23 cellular contexts compared by ENCODE assay signal in genomic region chr2:241864897-241865213, GRCh38. TPM values are rescaled to one million over a fixed set of nuclear protein-coding genes. Genes with fewer than 3 reads are reported as not detected.
DNase-seq lines count a peak whose midpoint lies in the region; ATAC-seq and TF ChIP-seq lines count a peak whose summit lies in the region.
"Had no signal": no experiment of that assay in that cellular context is flagged by ENCODE, and none has a peak within 500 bp of the region (broad histone marks: within the 10 kb centered on the region; RNA-seq: fewer than 3 reads in every experiment).

No MANE protein-coding gene starts in this region.

- H3K36me3 Mint-ChIP-seq in CD8-positive, alpha-beta T cell = no peaks in the 10 kb centered on the region
- H3K36me3 Mint-ChIP-seq in activated T-helper 17 cell treated with anti-CD3 and anti-CD28 coated beads, Interleukin-2, amount 50 U/mL, for 72 hours (ENCODE audit: low read depth) = peaks cover 15% of the 10 kb centered on the region
- peaks cover 6% of the 10 kb centered on the region for H3K36me3 Mint-ChIP-seq in memory B cell
- H3K36me3 Mint-ChIP-seq in stimulated activated naive B cell treated with anti-CD40 and anti-IgM and Interleukin-4, amounts not matched to agents 10 μg/mL and 1 μg/mL and 100 μg/mL, for 72 hours = peaks cover 6 to 10% of the 10 kb centered on the region in 2 donors

- peaks cover 89 to 100% (median 99%) of the 10 kb centered on the region in 10 experiments for H3K4me1 ChIP-seq in BLaER1 treated with 17β-estradiol and CSF1 and Interleukin-3, amounts not matched to agents 10 nM and 100 nM
- peaks cover 77% of the 10 kb centered on the region for H3K4me1 ChIP-seq in CD8-positive, alpha-beta T cell (ENCODE audit: insufficient read depth, low read length)
- H3K4me1 ChIP-seq: Caco-2, parathyroid adenoma had no signal

- peaks cover 0 to 10% (median 0%) of the 10 kb centered on the region in 11 experiments; a peak in 2 of 22 replicates for H4K20me1 ChIP-seq in BLaER1 treated with 17β-estradiol and CSF1 and Interleukin-3, amounts not matched to agents 10 nM and 100 nM

- H3K9ac ChIP-seq in BLaER1 treated with 17β-estradiol and CSF1 and Interleukin-3, amounts not matched to agents 10 nM and 100 nM = no peak overlapping the region
- H3K9ac ChIP-seq: parathyroid adenoma had no signal

- H3K4me1 Mint-ChIP-seq in CD8-positive, alpha-beta T cell (ENCODE audit: low read depth) = peaks cover 72% of the 10 kb centered on the region
- peaks cover 54% of the 10 kb centered on the region for H3K4me1 Mint-ChIP-seq in activated T-helper 17 cell treated with anti-CD3 and anti-CD28 coated beads, Interleukin-2, amount 50 U/mL, for 72 hours
- peaks cover 37% of the 10 kb centered on the region for H3K4me1 Mint-ChIP-seq in memory B cell
- H3K4me1 Mint-ChIP-seq in stimulated activated naive B cell treated with anti-CD40 and anti-IgM and Interleukin-4, amounts not matched to agents 10 μg/mL and 1 μg/mL and 100 μg/mL, for 72 hours = peaks cover 41 to 61% of the 10 kb centered on the region in 2 donors

- no peaks in the 10 kb centered on the region for H3K9me3 ChIP-seq in BLaER1 treated with 17β-estradiol and CSF1 and Interleukin-3, amounts not matched to agents 10 nM and 100 nM (replicated peaks in 1 of 11)
- H3K9me3 ChIP-seq in CD8-positive, alpha-beta T cell (ENCODE audit: low read length) = no peaks in the 10 kb centered on the region
- H3K9me3 ChIP-seq: Caco-2, Peyer's patch, sigmoid colon, tibial artery had no signal

- H3K27ac Mint-ChIP-seq in CD8-positive, alpha-beta T cell = peak overlapping the region; percentile 84
- H3K27ac Mint-ChIP-seq in activated T-helper 17 cell treated with anti-CD3 and anti-CD28 coated beads, Interleukin-2, amount 50 U/mL, for 72 hours = peak overlapping the region; percentile 3
- peak overlapping the region; percentile 79 for H3K27ac Mint-ChIP-seq in memory B cell
- H3K27ac Mint-ChIP-seq in stimulated activated naive B cell treated with anti-CD40 and anti-IgM and Interleukin-4, amounts not matched to agents 10 μg/mL and 1 μg/mL and 100 μg/mL, for 72 hours = no peak overlapping the region
- H3K27ac Mint-ChIP-seq: activated B cell treated with CpG ODN at 0.5 μM for 24 hours had no signal

- H3K4me3 ChIP-seq in BLaER1 treated with 17β-estradiol and CSF1 and Interleukin-3, amounts not matched to agents 10 nM and 100 nM = no peak overlapping the region
- no peak overlapping the region for H3K4me3 ChIP-seq in CD8-positive, alpha-beta T cell (ENCODE audit: low read depth, low read length)
- H3K4me3 ChIP-seq: Peyer's patch, sigmoid colon, tibial artery had no signal

- POLR2A ChIA-PET in CD8-positive, alpha-beta T cell (lab: Charles Lee) = interaction anchor here (0.7 kb wide), 1 partner anchor 14 kb away, joined by 3 read pairs; no protein-coding TSS in a partner anchor

- DNase-seq in CD8-positive, alpha-beta T cell = peak in 1 of 7 experiments; percentile 9
- no peak for DNase-seq in memory B cell (ENCODE audit: low spot score in 2 of 2)
- DNase-seq in stimulated activated naive B cell treated with anti-CD40 and anti-IgM and Interleukin-4, amounts not matched to agents 10 μg/mL and 1 μg/mL and 100 μg/mL, for 72 hours = no peak
- DNase-seq: activated B cell treated with CpG ODN at 0.5 μM for 24 hours; activated gamma-delta T cell; aorta; Caco-2; cerebellar nuclear complex; effector CD4-positive, alpha-beta T cell; EL; mammary epithelial cell; NCI-H1105 treated with DMSO at 0.1 percent for 48 hours; NCI-H2081 treated with DMSO at 0.1 percent for 48 hours; Peyer's patch; sigmoid colon; T-helper 9 cell; tibial artery had no signal

- peaks cover 28% of the 10 kb centered on the region for H3K27me3 Mint-ChIP-seq in CD8-positive, alpha-beta T cell (ENCODE audit: low read depth)
- peaks cover 16% of the 10 kb centered on the region for H3K27me3 Mint-ChIP-seq in activated T-helper 17 cell treated with anti-CD3 and anti-CD28 coated beads, Interleukin-2, amount 50 U/mL, for 72 hours
- H3K27me3 Mint-ChIP-seq in memory B cell = peaks cover 32% of the 10 kb centered on the region
- H3K27me3 Mint-ChIP-seq in stimulated activated naive B cell treated with anti-CD40 and anti-IgM and Interleukin-4, amounts not matched to agents 10 μg/mL and 1 μg/mL and 100 μg/mL, for 72 hours = peaks cover 48 to 72% of the 10 kb centered on the region in 2 donors

- H3K4me3 Mint-ChIP-seq in CD8-positive, alpha-beta T cell = no peak overlapping the region
- no peak overlapping the region for H3K4me3 Mint-ChIP-seq in activated T-helper 17 cell treated with anti-CD3 and anti-CD28 coated beads, Interleukin-2, amount 50 U/mL, for 72 hours
- H3K4me3 Mint-ChIP-seq in memory B cell = no peak overlapping the region
- no peak overlapping the region for H3K4me3 Mint-ChIP-seq in stimulated activated naive B cell treated with anti-CD40 and anti-IgM and Interleukin-4, amounts not matched to agents 10 μg/mL and 1 μg/mL and 100 μg/mL, for 72 hours
- H3K4me3 Mint-ChIP-seq: activated B cell treated with CpG ODN at 0.5 μM for 24 hours had no signal

- peak overlapping the region in 9 of 11 experiments; percentile 54 to 90 (median 69); a peak in 16 of 22 replicates for H3K27ac ChIP-seq in BLaER1 treated with 17β-estradiol and CSF1 and Interleukin-3, amounts not matched to agents 10 nM and 100 nM
- no peak overlapping the region for H3K27ac ChIP-seq in CD8-positive, alpha-beta T cell (ENCODE audit: low read depth, low read length)
- H3K27ac ChIP-seq: parathyroid adenoma, sigmoid colon, tibial artery had no signal

- no peak for ATAC-seq in CD8-positive, alpha-beta T cell
- no peak for ATAC-seq in activated T-helper 17 cell treated with anti-CD3 and anti-CD28 coated beads, Interleukin-2, amount 50 U/mL, for 72 hours (replicated peaks)
- ATAC-seq in memory B cell (ENCODE audit: low read depth) (no peak), GM21526 (IDR thresholded peaks at IDR 0.05; ENCODE audit: low FRiP score, unreplicated experiment) (no peak), GM19035 (IDR thresholded peaks at IDR 0.05; ENCODE audit: unreplicated experiment) (no peak)
- no peak for ATAC-seq in stimulated activated naive B cell treated with anti-CD40 and anti-IgM and Interleukin-4, amounts not matched to agents 10 μg/mL and 1 μg/mL and 100 μg/mL, for 72 hours (replicated peaks)

- H3K36me3 ChIP-seq in BLaER1 treated with 17β-estradiol and CSF1 and Interleukin-3, amounts not matched to agents 10 nM and 100 nM = no peaks in the 10 kb centered on the region
- no peaks in the 10 kb centered on the region for H3K36me3 ChIP-seq in CD8-positive, alpha-beta T cell (ENCODE audit: insufficient read depth, low read length)
- H3K36me3 ChIP-seq: Peyer's patch, sigmoid colon, tibial artery had no signal

- H3K4me2 ChIP-seq in BLaER1 treated with 17β-estradiol and CSF1 and Interleukin-3, amounts not matched to agents 10 nM and 100 nM = peak overlapping the region; percentile 94 to 100 (median 99); a peak in 21 of 22 replicates

- H3K27me3 ChIP-seq in BLaER1 treated with 17β-estradiol and CSF1 and Interleukin-3, amounts not matched to agents 10 nM and 100 nM = peaks cover 0 to 50% (median 9%) of the 10 kb centered on the region in 11 experiments; a peak in 13 of 22 replicates
- no peaks in the 10 kb centered on the region for H3K27me3 ChIP-seq in CD8-positive, alpha-beta T cell (ENCODE audit: insufficient read depth, low read length)
- H3K27me3 ChIP-seq: Peyer's patch had no signal

- intact Hi-C loops in CD8-positive, alpha-beta T cell (cut with DNase I, micrococcal nuclease) = loop anchor here in 1 of 2 experiments (5.0 kb wide), 1 partner anchor 63 kb away; no protein-coding TSS in a partner anchor

- no peaks in the 10 kb centered on the region for H3K9me3 Mint-ChIP-seq in CD8-positive, alpha-beta T cell
- H3K9me3 Mint-ChIP-seq in activated T-helper 17 cell treated with anti-CD3 and anti-CD28 coated beads, Interleukin-2, amount 50 U/mL, for 72 hours = peaks cover 14% of the 10 kb centered on the region
- H3K9me3 Mint-ChIP-seq in memory B cell = no peaks in the 10 kb centered on the region
- H3K9me3 Mint-ChIP-seq in stimulated activated naive B cell treated with anti-CD40 and anti-IgM and Interleukin-4, amounts not matched to agents 10 μg/mL and 1 μg/mL and 100 μg/mL, for 72 hours = peaks cover 8 to 12% of the 10 kb centered on the region in 2 donors
- H3K9me3 Mint-ChIP-seq: activated B cell treated with CpG ODN at 0.5 μM for 24 hours had no signal

- TF ChIP-seq CTCF in CD8-positive, alpha-beta T cell (IDR thresholded peaks at IDR 0.05) = no peak

- CTCF ChIA-PET in CD8-positive, alpha-beta T cell (lab: Charles Lee) = no interaction called here

RNA-seq across cellular contexts. Expression of gene RTP5, which starts 4.7 kb away (rescaled TPM):
- total RNA-seq in CD8-positive, alpha-beta T cell = 1 to 10 TPM; 1.8 to 2.7 TPM
- total RNA-seq in activated T-helper 17 cell treated with anti-CD3 and anti-CD28 coated beads, Interleukin-2, amount 50 U/mL, for 72 hours = under 1 TPM in 1 of 2 donors, not detected in 1; 0.58 TPM
- total RNA-seq: activated B cell treated with CpG ODN at 0.5 μM for 24 hours, aorta, Caco-2, mammary epithelial cell, NCI-H460 had no signal

RNA-seq across cellular contexts. Expression of gene PDCD1, which starts 6.2 kb away (rescaled TPM):
- 10 to 100 TPM in 1 of 2 experiments, 1 to 10 TPM in 1; 8.0 to 10.7 TPM for total RNA-seq in CD8-positive, alpha-beta T cell
- total RNA-seq in activated T-helper 17 cell treated with anti-CD3 and anti-CD28 coated beads, Interleukin-2, amount 50 U/mL, for 72 hours = 10 to 100 TPM; 13.1 to 77.6 TPM
- total RNA-seq: Caco-2, mammary epithelial cell, NCI-H460 had no signal

RNA-seq across cellular contexts. Expression of gene NEU4, which starts 55.9 kb away (rescaled TPM):
- total RNA-seq in CD8-positive, alpha-beta T cell = 1 to 10 TPM; 2.9 to 3.0 TPM
- total RNA-seq in activated T-helper 17 cell treated with anti-CD3 and anti-CD28 coated beads, Interleukin-2, amount 50 U/mL, for 72 hours = 1 to 10 TPM; 1.1 to 9.8 TPM
- total RNA-seq: mammary epithelial cell had no signal
